ENCODE assay signal across 14 cellular contexts in genomic region chr17:40451420-40451819, GRCh38. TPM values are rescaled to one million over a fixed set of nuclear protein-coding genes. Genes with fewer than 3 reads are reported as not detected.
DNase-seq lines count a peak whose midpoint lies in the region; ATAC-seq, FAIRE-seq and TF ChIP-seq lines count a peak whose summit lies in the region.
"Had no signal": no experiment of that assay in that cellular context is flagged by ENCODE, and none has a peak within 500 bp of the region (broad histone marks: within the 10 kb centered on the region; RNA-seq: fewer than 3 reads in every experiment).

No MANE protein-coding gene starts in this region.

- peak overlapping the region; percentile 47 for H3K4me2 ChIP-seq in astrocyte (ENCODE audit: low read length)

- H3K27ac ChIP-seq in astrocyte (ENCODE audit: low read depth, low read length) (no peak overlapping the region), heart right ventricle (peak overlapping the region in 9 of 10 donors; percentile 64 to 99 (median 72))

- no peak overlapping the region for H3K4me3 ChIP-seq in BJ (ENCODE audit: low read depth, low read length)
- no peak overlapping the region for H3K4me3 ChIP-seq in astrocyte (ENCODE audit: insufficient read depth, low read depth, low read length)
- peak overlapping the region in 1 of 10 donors; percentile 4 for H3K4me3 ChIP-seq in heart right ventricle

- no peak for TF ChIP-seq CTCF in BJ (IDR thresholded peaks at IDR 0.05; ENCODE audit: insufficient read depth, low read depth, low read length)
- TF ChIP-seq CTCF in astrocyte (IDR thresholded peaks at IDR 0.05; ENCODE audit: insufficient read depth, low read depth, low read length) = no peak
- TF ChIP-seq CTCF in heart right ventricle (IDR thresholded peaks at IDR 0.05) = no peak

- H3K27me3 ChIP-seq in BJ (ENCODE audit: control insufficient read depth, insufficient read depth, low read length) (no peaks in the 10 kb centered on the region), astrocyte (ENCODE audit: insufficient read depth, low read length) (no peaks in the 10 kb centered on the region), heart right ventricle (no peaks in the 10 kb centered on the region)

- no peaks in the 10 kb centered on the region for H3K27me3 Mint-ChIP-seq in astrocyte (ENCODE audit: low read depth, unreplicated experiment)

- POLR2A ChIA-PET in BJ (lab: Charles Lee) = interaction anchor here (0.6 to 1.1 kb wide), 5 partner anchors 9 to 573 kb away, joined by 3 to 18 read pairs (median 4); no protein-coding TSS in a partner anchor

- H3K36me3 Mint-ChIP-seq in astrocyte (ENCODE audit: low read depth, unreplicated experiment) = peaks cover 17% of the 10 kb centered on the region

- peaks cover 26% of the 10 kb centered on the region for H3K4me1 Mint-ChIP-seq in astrocyte (ENCODE audit: low read depth, unreplicated experiment)

- no peak overlapping the region for H3K4me3 Mint-ChIP-seq in astrocyte (ENCODE audit: unreplicated experiment)
- H3K4me3 Mint-ChIP-seq: CD8-positive, alpha-beta memory T cell; stimulated activated naive CD8-positive, alpha-beta T cell treated with anti-CD3 and anti-CD28 coated beads, Interleukin-15, Interleukin-2, amounts not matched to agents 100 ng/mL and 50 ng/mL, for 24 hours had no signal

- H3K79me2 ChIP-seq in astrocyte (ENCODE audit: insufficient read depth, low read length) = peaks cover 39% of the 10 kb centered on the region

- H3K36me3 ChIP-seq in BJ (ENCODE audit: control insufficient read depth, insufficient read depth, low read length) (peaks cover 39% of the 10 kb centered on the region), astrocyte (ENCODE audit: insufficient read depth, low read length) (peaks cover 13% of the 10 kb centered on the region), heart right ventricle (peaks cover 0 to 63% (median 11%) of the 10 kb centered on the region in 9 donors)

- H3K4me1 ChIP-seq in astrocyte (ENCODE audit: insufficient read depth, low read length) = peaks cover 34% of the 10 kb centered on the region
- peaks cover 31 to 82% (median 74%) of the 10 kb centered on the region in 9 donors for H3K4me1 ChIP-seq in heart right ventricle

- H4K20me1 ChIP-seq in astrocyte (ENCODE audit: insufficient read depth, low read length) = peaks cover 67% of the 10 kb centered on the region

- H3K9me3 ChIP-seq in astrocyte (ENCODE audit: insufficient read depth, low read depth, low read length) = no peaks in the 10 kb centered on the region
- H3K9me3 ChIP-seq in heart right ventricle = no peaks in the 10 kb centered on the region

- ATAC-seq in heart right ventricle = peak; percentile 54 to 79 (median 67)
- peak; percentile 67 for ATAC-seq in sciatic nerve
- no peak for ATAC-seq in HG02885 (IDR thresholded peaks at IDR 0.05; ENCODE audit: poor library complexity, unreplicated experiment)

- DNase-seq in BJ (ENCODE audit: low read depth) = peak; percentile 79
- DNase-seq in astrocyte (ENCODE audit: low read depth) = peak; percentile 81
- DNase-seq in heart right ventricle = peak; percentile 84 to 86
- peak; percentile 88 for DNase-seq in sciatic nerve (ENCODE audit: low spot score)
- no peak for DNase-seq in DMS53 (lab: John Stamatoyannopoulos, UW)
- DNase-seq in HuH-7 (ENCODE audit: low spot score) = no peak
- DNase-seq in NCI-H1105 treated with DMSO at 0.1 percent for 48 hours (lab: John Stamatoyannopoulos, UW) = no peak
- DNase-seq: CD8-positive, alpha-beta memory T cell; effector memory CD4-positive, alpha-beta T cell; kidney glomerular epithelial cell; NCI-H774 had no signal

- H3K27ac Mint-ChIP-seq in astrocyte (ENCODE audit: unreplicated experiment) = no peak overlapping the region
- H3K27ac Mint-ChIP-seq: stimulated activated naive CD8-positive, alpha-beta T cell treated with anti-CD3 and anti-CD28 coated beads, Interleukin-15, Interleukin-2, amounts not matched to agents 100 ng/mL and 50 ng/mL, for 24 hours had no signal

- no peak overlapping the region for H2AFZ ChIP-seq in astrocyte (ENCODE audit: low read depth, low read length)

- H3K9ac ChIP-seq in astrocyte (ENCODE audit: low read length) = no peak overlapping the region

- no peak for FAIRE-seq in astrocyte (lab: Jason Lieb, UNC)

- intact Hi-C loops in heart right ventricle (cut with DNase I) (no loop called here), sciatic nerve (cut with DNase I) (no loop called here)

- H3K9me3 Mint-ChIP-seq in astrocyte (ENCODE audit: unreplicated experiment) = no peaks in the 10 kb centered on the region
- H3K9me3 Mint-ChIP-seq: CD8-positive, alpha-beta memory T cell; stimulated activated naive CD8-positive, alpha-beta T cell treated with anti-CD3 and anti-CD28 coated beads, Interleukin-15, Interleukin-2, amounts not matched to agents 100 ng/mL and 50 ng/mL, for 24 hours had no signal

- 6 to 8% methylated on average over 6 of the region's 6 CpGs for WGBS in heart right ventricle, 2 donors

- CTCF ChIA-PET in BJ (lab: Yijun Ruan, JAX) = interaction anchor here (0.6 to 3.7 kb wide), 10 partner anchors 9 to 1215 kb away, joined by 3 to 18 read pairs (median 4); partner anchors contain the start of gene GJD3

RNA-seq across cellular contexts. Expression of gene IGFBP4, which starts 8.2 kb away (rescaled TPM):
- polyA plus RNA-seq in BJ (2011; rRNA removed) (816 and 1,200 TPM in 2 replicates), heart right ventricle (100 to 1,000 TPM; 224 to 295 TPM)
- polyA minus RNA-seq in BJ (2011; rRNA and poly(A)+ RNA removed) = 926 and 963 TPM in 2 replicates
- total RNA-seq in astrocyte (134 and 142 TPM in 2 replicates), heart right ventricle (100 to 1,000 TPM in 6 of 10 donors, 10 to 100 TPM in 4; 65.1 to 301 (median 123) TPM), sciatic nerve (680 TPM)

RNA-seq across cellular contexts. Expression of gene TOP2A, which starts 33.7 kb away (rescaled TPM):
- 31.8 and 69.6 TPM in 2 replicates for polyA plus RNA-seq in BJ (2011; rRNA removed)
- 15.7 and 25.5 TPM in 2 replicates for polyA minus RNA-seq in BJ (2011; rRNA and poly(A)+ RNA removed)
- total RNA-seq in astrocyte = 7.3 and 12.6 TPM in 2 replicates
- total RNA-seq in heart right ventricle = 10 to 100 TPM in 1 of 10 donors, 1 to 10 TPM in 4, under 1 TPM in 5; 0.17 to 20.0 (median 1.0) TPM
- 1 to 10 TPM in 1 of 2 donors, under 1 TPM in 1; 0.28 to 1.5 TPM for polyA plus RNA-seq in heart right ventricle
- 1.4 TPM for total RNA-seq in sciatic nerve

RNA-seq across cellular contexts. Expression of gene TNS4, which starts 50.0 kb away (rescaled TPM):
- polyA plus RNA-seq in BJ (2011; rRNA removed) = 0.12 and 0.40 TPM in 2 replicates
- polyA minus RNA-seq in BJ (2011; rRNA and poly(A)+ RNA removed) = 0.26 and 1.00 TPM in 2 replicates
- total RNA-seq in astrocyte = not detected in 2 replicates
- total RNA-seq in heart right ventricle = under 1 TPM in 1 of 10 donors, not detected in 9; 0.62 TPM
- polyA plus RNA-seq in heart right ventricle = under 1 TPM in 1 of 2 donors, not detected in 1; 0.01 TPM
- 0.36 TPM for total RNA-seq in sciatic nerve
- total RNA-seq: LHCN-M2 had no signal

Comparison
In these comparisons a context has a peak if more than half of its experiments do, and no peak if none do; other contexts are left out.
1. DNase-seq: peak in BJ (single experiment), astrocyte (single experiment), heart right ventricle (2 of 2) and sciatic nerve (single experiment); none in DMS53 (single experiment), HuH-7 (single experiment) and NCI-H1105 treated with DMSO at 0.1 percent for 48 hours (single experiment).